In the genomic region with DNA sequence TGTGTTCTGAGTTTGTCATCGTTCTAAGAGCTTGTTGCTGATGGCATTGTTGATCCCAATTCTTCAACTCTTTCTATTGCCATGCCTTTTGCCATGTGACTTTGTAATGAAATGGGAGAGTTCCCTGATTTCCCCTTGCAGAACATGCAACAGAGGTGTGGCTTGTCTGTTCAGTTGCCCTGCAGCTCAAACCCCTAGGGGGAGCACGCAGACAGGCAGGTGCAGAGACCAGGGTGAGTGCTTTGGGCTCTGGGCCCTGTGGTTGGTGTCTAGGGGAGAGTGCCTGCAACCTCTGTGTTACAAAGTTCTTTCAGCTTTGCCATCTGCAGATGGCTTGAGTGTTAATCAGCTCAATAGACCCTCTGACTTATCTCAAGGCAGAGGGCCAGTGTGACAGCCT, we compare ENCODE assay signal across 10 cellular contexts.
A peak's percentile ranks its signal among the peaks of the same experiment; 100 is the strongest.
DNase-seq lines count a peak whose midpoint lies in the region; ATAC-seq lines count a peak whose summit lies in the region.
"Had no signal": no experiment of that assay in that cellular context is flagged by ENCODE, and none has a peak within 500 bp of the region (broad histone marks: within the 10 kb centered on the region; RNA-seq: fewer than 3 reads in every experiment).

No MANE protein-coding gene starts in this region.

- H3K27me3 Mint-ChIP-seq in activated T-helper 17 cell treated with anti-CD3 and anti-CD28 coated beads, Interleukin-2, amount 50 U/mL, for 72 hours: no peaks in the 10 kb centered on the region

- H3K4me3 Mint-ChIP-seq in activated T-helper 17 cell treated with anti-CD3 and anti-CD28 coated beads, Interleukin-2, amount 50 U/mL, for 72 hours: no peak overlapping the region

- H3K4me1 Mint-ChIP-seq in activated T-helper 17 cell treated with anti-CD3 and anti-CD28 coated beads, Interleukin-2, amount 50 U/mL, for 72 hours: no peaks in the 10 kb centered on the region

- ATAC-seq in HG03460 (IDR thresholded peaks at IDR 0.05; ENCODE audit: unreplicated experiment): peak; percentile 59
- no peak for ATAC-seq in activated T-helper 17 cell treated with anti-CD3 and anti-CD28 coated beads, Interleukin-2, amount 50 U/mL, for 72 hours (replicated peaks)
- ATAC-seq: activated naive CD4-positive, alpha-beta T cell treated with anti-CD3 and anti-CD28 coated beads, Interleukin-2, amount 50 U/mL, for 72 hours had no signal

- peak; percentile 58 for DNase-seq in NCI-H748 (lab: John Stamatoyannopoulos, UW; ENCODE audit: unreplicated experiment)
- DNase-seq in NCI-H748 treated with DMSO at 0.1 percent for 48 hours (lab: John Stamatoyannopoulos, UW): no peak
- DNase-seq in activated CD4-positive, alpha-beta T cell treated with anti-CD3 and anti-CD28 coated beads, Interleukin-2, amount 50 U/mL, for 1 hour: peak; percentile 0
- peak in 2 of 3 donors; percentile 4 to 15 for DNase-seq in stimulated activated CD4-positive, alpha-beta T cell treated with anti-CD3 and anti-CD28 coated beads, Interleukin-12 subunit alpha, Interleukin-12 subunit beta, amount 100 ng/mL, for 48 hours (ENCODE audit: low read depth in 2 of 3, low spot score in 1 of 3)
- no peak for DNase-seq in H7
- DNase-seq in GM03348 (ENCODE audit: low spot score): no peak
- DNase-seq: C1 segment of cervical spinal cord had no signal

- no peak overlapping the region for H3K4me3 ChIP-seq in H7 (ENCODE audit: insufficient read depth, low read depth, low read length)

- H3K9me3 Mint-ChIP-seq in activated T-helper 17 cell treated with anti-CD3 and anti-CD28 coated beads, Interleukin-2, amount 50 U/mL, for 72 hours: no peaks in the 10 kb centered on the region
- H3K9me3 Mint-ChIP-seq: activated naive CD4-positive, alpha-beta T cell treated with anti-CD3 and anti-CD28 coated beads, Interleukin-2, amount 50 U/mL, for 72 hours had no signal

- H3K27me3 ChIP-seq in H7 (ENCODE audit: control insufficient read depth, insufficient read depth, low read length): no peaks in the 10 kb centered on the region

- H3K36me3 Mint-ChIP-seq in activated T-helper 17 cell treated with anti-CD3 and anti-CD28 coated beads, Interleukin-2, amount 50 U/mL, for 72 hours (ENCODE audit: low read depth): no peaks in the 10 kb centered on the region
- H3K36me3 Mint-ChIP-seq: activated naive CD4-positive, alpha-beta T cell treated with anti-CD3 and anti-CD28 coated beads, Interleukin-2, amount 50 U/mL, for 72 hours had no signal

- no peak overlapping the region for H3K27ac Mint-ChIP-seq in activated T-helper 17 cell treated with anti-CD3 and anti-CD28 coated beads, Interleukin-2, amount 50 U/mL, for 72 hours
- H3K27ac Mint-ChIP-seq: activated naive CD4-positive, alpha-beta T cell treated with anti-CD3 and anti-CD28 coated beads, Interleukin-2, amount 50 U/mL, for 72 hours had no signal

- no peaks in the 10 kb centered on the region for H3K36me3 ChIP-seq in H7 (replicated peaks; ENCODE audit: control insufficient read depth, insufficient read depth, low read length)

Comparison
In these comparisons a context has a peak if more than half of its experiments do, and no peak if none do; other contexts are left out.
1. DNase-seq: peak in NCI-H748 (single experiment), activated CD4-positive, alpha-beta T cell treated with anti-CD3 and anti-CD28 coated beads, Interleukin-2, amount 50 U/mL, for 1 hour (single experiment) and stimulated activated CD4-positive, alpha-beta T cell treated with anti-CD3 and anti-CD28 coated beads, Interleukin-12 subunit alpha, Interleukin-12 subunit beta, amount 100 ng/mL, for 48 hours (2 of 3); none in NCI-H748 treated with DMSO at 0.1 percent for 48 hours (single experiment), H7 (single experiment) and GM03348 (single experiment).